ENCODE assay signal across 21 cellular contexts in the genomic region with DNA sequence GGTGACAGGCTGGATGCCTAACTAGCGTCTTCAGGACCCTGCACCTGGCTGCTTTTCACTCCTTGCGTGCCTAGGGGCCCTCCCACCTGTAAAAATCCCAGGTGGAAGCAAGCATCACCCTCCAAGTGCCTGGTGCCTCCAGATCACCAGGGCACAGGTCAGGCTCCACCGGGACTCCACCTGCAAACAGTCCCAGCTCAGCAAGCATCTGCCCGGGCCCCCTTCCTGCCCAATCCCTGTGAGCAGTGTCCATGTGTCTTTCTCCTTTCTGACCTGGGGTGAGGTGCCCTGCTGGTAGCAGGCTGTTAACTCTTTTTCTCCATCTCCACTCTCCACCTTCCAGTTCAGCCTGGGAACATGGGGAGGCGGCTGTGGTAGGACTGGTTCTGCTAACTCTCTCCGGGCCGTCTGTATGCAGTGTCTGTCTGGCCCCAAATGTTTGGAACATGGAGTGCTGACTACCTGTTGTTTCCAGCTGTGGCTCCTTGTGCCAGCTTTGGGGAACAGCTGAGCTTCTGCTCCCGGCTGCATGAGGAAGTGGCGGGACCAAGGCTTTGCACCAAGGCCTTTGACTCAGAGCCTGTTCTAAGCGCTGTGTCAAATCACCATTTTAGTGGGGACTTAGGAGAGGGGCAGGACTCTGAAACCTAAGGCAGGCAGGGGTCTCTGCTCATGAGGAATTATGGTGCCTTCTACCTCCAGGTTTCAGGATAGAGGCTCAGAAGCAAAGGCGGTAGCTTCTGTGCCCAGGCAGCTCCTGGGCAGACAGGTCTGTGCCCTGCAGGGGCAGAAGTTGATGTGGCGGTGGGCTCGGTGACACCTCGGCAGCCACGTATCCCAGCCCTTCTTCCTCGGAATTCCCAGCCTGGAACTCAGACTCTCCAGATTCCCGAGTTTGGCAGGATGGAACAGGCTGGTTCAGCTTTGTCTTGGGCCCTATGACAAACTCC. TPM values are rescaled to one million over a fixed set of nuclear protein-coding genes. Genes with fewer than 3 reads are reported as not detected.
DNase-seq lines count a peak whose midpoint lies in the region; ATAC-seq and TF ChIP-seq lines count a peak whose summit lies in the region.
"Had no signal": no experiment of that assay in that cellular context is flagged by ENCODE, and none has a peak within 500 bp of the region (broad histone marks: within the 10 kb centered on the region; RNA-seq: fewer than 3 reads in every experiment).

No MANE protein-coding gene starts in this region.

- no CpG with 5 or more reads among the region's 17 CpGs for WGBS in neuronal stem cell (ENCODE audit: extremely low coverage in 2 of 2, insufficient read length in 2 of 2, insufficient replicate concordance in 1 of 2), 2 donors

- H3K4me2 ChIP-seq in DND-41 (ENCODE audit: insufficient read depth, low read length), result peak overlapping the region; percentile 17; the same call in 1 of the 2 replicates
- H3K4me2 ChIP-seq in neuronal stem cell (ENCODE audit: insufficient read depth, low read length, poor library complexity, severe bottlenecking), result no peak overlapping the region

- H3K36me3 ChIP-seq in DND-41 (ENCODE audit: insufficient read depth, low read length) (peaks cover 4% of the 10 kb centered on the region), neuronal stem cell (replicated peaks in 1 of 2; ENCODE audit: control insufficient read depth in 2 of 2, insufficient read depth in 2 of 2, low read length in 2 of 2) (no peaks in the 10 kb centered on the region)
- H3K36me3 ChIP-seq: adrenal gland, colonic mucosa, stomach had no signal

- no peak overlapping the region for H2AK5ac ChIP-seq in neuronal stem cell (ENCODE audit: low read depth, low read length)

- no peak overlapping the region for H3K4ac ChIP-seq in neuronal stem cell (ENCODE audit: low read length)

- peaks cover 4% of the 10 kb centered on the region for H3K79me1 ChIP-seq in neuronal stem cell (ENCODE audit: low read depth, low read length)

- H2BK12ac ChIP-seq in neuronal stem cell (ENCODE audit: low read length), result no peak overlapping the region

- no peak overlapping the region for H2BK5ac ChIP-seq in neuronal stem cell (ENCODE audit: low read length)

- no peak overlapping the region for H4K8ac ChIP-seq in neuronal stem cell (ENCODE audit: low read depth, low read length)

- H3K4me3 ChIP-seq in DND-41 (ENCODE audit: low read depth in 1 of 2, low read length in 2 of 2), result no peak overlapping the region
- H3K4me3 ChIP-seq in LNCaP clone FGC (ENCODE audit: low read depth, low read length), result no peak overlapping the region
- H3K4me3 ChIP-seq in epithelial cell of esophagus (ENCODE audit: low read length), result no peak overlapping the region
- no peak overlapping the region for H3K4me3 ChIP-seq in neuronal stem cell (ENCODE audit: low read length in 2 of 2)
- H3K4me3 ChIP-seq: adrenal gland, colonic mucosa, stomach, tibial nerve had no signal

- DNase-seq in DND-41 (no peak), LNCaP clone FGC (ENCODE audit: low read depth) (peak; percentile 62), epithelial cell of esophagus (ENCODE audit: low read depth) (no peak), neuronal stem cell (ENCODE audit: low spot score) (no peak), SIG-M5 (lab: John Stamatoyannopoulos, UW) (no peak), H4 (ENCODE audit: low spot score) (no peak)
- DNase-seq: activated CD4-positive, alpha-beta T cell treated with anti-CD3 and anti-CD28 coated beads, Interleukin-2, amount 10 ng/mL, durations not matched to agents 24 days and 14 days; activated naive CD4-positive, alpha-beta T cell treated with Interleukin-2 at 50 U/mL for 16 hours; activated T-cell treated with anti-CD3 and anti-CD28 coated beads, Interleukin-2, amount 50 U/mL, for 72 hours; DMS 273 treated with DMSO at 0.1 percent for 48 hours; effector memory CD8-positive, alpha-beta T cell; KG1; NCI-H1694; NCI-H524 treated with DMSO at 0.1 percent for 48 hours; NK-92 treated with Interleukin-12 subunit alpha and Interleukin-12 subunit beta, amount 100 ng/mL, for 24 hours; stomach had no signal

- H2AFZ ChIP-seq in DND-41 (ENCODE audit: low read depth, low read length), result no peak overlapping the region
- no peak overlapping the region for H2AFZ ChIP-seq in neuronal stem cell (ENCODE audit: low read length)

- H3K4me1 ChIP-seq in DND-41 (ENCODE audit: insufficient read depth, low read length), result peaks cover 32% of the 10 kb centered on the region
- H3K4me1 ChIP-seq in neuronal stem cell (ENCODE audit: control insufficient read depth in 2 of 2, insufficient read depth in 1 of 2, low read depth in 1 of 2, low read length in 2 of 2), result peaks cover 4 to 12% of the 10 kb centered on the region in 2 donors
- H3K4me1 ChIP-seq: colonic mucosa had no signal

- H3K79me2 ChIP-seq in DND-41 (ENCODE audit: insufficient read depth, low read length), result peaks cover 79% of the 10 kb centered on the region

- no peak overlapping the region for H3K18ac ChIP-seq in neuronal stem cell (ENCODE audit: low read length)

- H3K27me3 ChIP-seq in DND-41 (ENCODE audit: insufficient read depth, low read length, poor library complexity), result no peaks in the 10 kb centered on the region
- H3K27me3 ChIP-seq in neuronal stem cell (ENCODE audit: control insufficient read depth in 3 of 3, insufficient read depth in 3 of 3, low read depth in 1 of 3, low read length in 3 of 3), result peaks cover 0 to 14% (median 0%) of the 10 kb centered on the region in 3 experiments
- H3K27me3 ChIP-seq: adrenal gland, colonic mucosa, stomach, tibial nerve had no signal

- H4K20me1 ChIP-seq in DND-41 (ENCODE audit: insufficient read depth, low read length), result peaks cover 58% of the 10 kb centered on the region

- H3K27ac ChIP-seq in DND-41 (ENCODE audit: low read length), result no peak overlapping the region
- H3K27ac ChIP-seq in neuronal stem cell (replicated peaks; ENCODE audit: low read length), result no peak overlapping the region
- H3K27ac ChIP-seq: colonic mucosa, stomach had no signal

- no peaks in the 10 kb centered on the region for H3K9me3 ChIP-seq in DND-41 (ENCODE audit: insufficient read depth, low read length, severe bottlenecking)
- no peaks in the 10 kb centered on the region for H3K9me3 ChIP-seq in neuronal stem cell (replicated peaks in 1 of 2; ENCODE audit: control insufficient read depth in 2 of 2, insufficient read depth in 1 of 2, low read depth in 1 of 2, low read length in 2 of 2)
- H3K9me3 ChIP-seq: adrenal gland, colonic mucosa, stomach, tibial nerve had no signal

- H3K14ac ChIP-seq in neuronal stem cell (ENCODE audit: low read length), result peak overlapping the region; percentile 65

- no peak overlapping the region for H4K91ac ChIP-seq in neuronal stem cell (ENCODE audit: low read depth, low read length, poor library complexity)

- H2BK15ac ChIP-seq in neuronal stem cell (ENCODE audit: low read length), result no peak overlapping the region

- ATAC-seq in DND-41 (ENCODE audit: insufficient read depth, low read depth) (no peak), HG03045 (IDR thresholded peaks at IDR 0.05; ENCODE audit: unreplicated experiment) (no peak), HG03442 (IDR thresholded peaks at IDR 0.05; ENCODE audit: unreplicated experiment) (no peak)
- ATAC-seq: activated T-cell treated with anti-CD3 and anti-CD28 coated beads, Interleukin-2, amount 50 U/mL, for 72 hours; effector memory CD8-positive, alpha-beta T cell had no signal

- H3K9ac ChIP-seq in DND-41 (ENCODE audit: low read depth, low read length), result no peak overlapping the region
- no peak overlapping the region for H3K9ac ChIP-seq in neuronal stem cell (ENCODE audit: low read depth, low read length, poor library complexity)

- no peak overlapping the region for H3K23ac ChIP-seq in neuronal stem cell (ENCODE audit: low read depth, low read length, poor library complexity)

- TF ChIP-seq CTCF in DND-41 (IDR thresholded peaks at IDR 0.05; ENCODE audit: borderline replicate concordance, extremely low read depth, low read length, poor library complexity, severe bottlenecking) (no peak), LNCaP clone FGC (IDR thresholded peaks at IDR 0.05; ENCODE audit: control insufficient read depth, extremely low read depth, insufficient read depth) (no peak), epithelial cell of esophagus (IDR thresholded peaks at IDR 0.05; ENCODE audit: insufficient read depth, low read depth, low read length, missing control alignments) (peak; percentile 11)

- no peak overlapping the region for H2BK120ac ChIP-seq in neuronal stem cell (ENCODE audit: low read depth, low read length)

RNA-seq across cellular contexts. Expression of a gene that starts 5.5 kb away (rescaled TPM):
- polyA plus RNA-seq in neuronal stem cell (2013, experiment 1 of 2), result 7.5 TPM
- 7.2 TPM for polyA plus RNA-seq in neuronal stem cell (2013, experiment 2 of 2)
- total RNA-seq in H4 (2014; rRNA removed; shearing (Covaris generic)), result 7.9 and 11.4 TPM in 2 replicates
